In genomic region chr9:34481620-34482019, GRCh38 we compare ENCODE assay signal across 12 cellular contexts. TPM values are rescaled to one million over a fixed set of nuclear protein-coding genes. Genes with fewer than 3 reads are reported as not detected.
"Had no signal": no experiment of that assay in that cellular context is flagged by ENCODE, and none has a peak within 500 bp of the region (broad histone marks: within the 10 kb centered on the region; RNA-seq: fewer than 3 reads in every experiment).

No MANE protein-coding gene starts in this region.

RNA-seq across cellular contexts. Expression of gene DNAI1, which starts 23.0 kb away (rescaled TPM):
- total RNA-seq: naive thymus-derived CD4-positive, alpha-beta T cell; natural killer cell; omental fat pad; osteocyte; posterior vena cava; right cardiac atrium; right lobe of liver; skeletal muscle tissue; transverse colon; upper lobe of right lung; urinary bladder had no signal
- polyA plus RNA-seq: naive thymus-derived CD4-positive, alpha-beta T cell; small intestine had no signal

RNA-seq across cellular contexts. Expression of gene ENHO, which starts 41.2 kb away (rescaled TPM):
- total RNA-seq: omental fat pad had no signal
